In the genomic region with DNA sequence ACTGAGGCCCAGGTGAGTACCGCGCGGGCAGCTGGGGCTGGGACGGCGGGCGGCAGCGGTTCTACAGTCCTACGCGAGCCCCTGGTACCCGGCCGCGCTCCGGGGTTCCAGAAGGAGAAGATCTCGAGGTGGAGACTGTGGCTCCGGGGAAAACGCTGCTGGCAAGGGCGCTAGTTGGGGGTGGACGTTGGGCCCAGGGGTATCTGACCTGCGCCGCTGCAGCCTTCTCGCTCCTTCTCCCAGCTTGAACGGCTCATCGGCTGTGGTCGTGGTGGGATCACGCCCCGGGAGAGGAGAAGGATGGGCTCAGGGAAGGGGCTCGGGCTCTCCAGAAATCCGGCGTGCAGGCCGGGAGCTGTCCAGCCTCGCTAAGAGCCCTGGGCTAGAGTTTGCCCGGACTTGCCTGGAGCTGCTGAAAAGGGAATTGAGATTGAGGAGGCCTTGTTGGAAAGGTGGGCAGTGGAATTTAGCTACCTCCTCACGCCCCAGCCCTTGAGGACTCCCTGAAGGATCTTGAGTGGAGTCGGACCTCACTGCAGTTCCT, we compare ENCODE assay signal across 9 cellular contexts. TPM values are rescaled to one million over a fixed set of nuclear protein-coding genes. Genes with fewer than 3 reads are reported as not detected.
DNase-seq lines count a peak whose midpoint lies in the region; ATAC-seq, FAIRE-seq and TF ChIP-seq lines count a peak whose summit lies in the region.
"Had no signal": no experiment of that assay in that cellular context is flagged by ENCODE, and none has a peak within 500 bp of the region (broad histone marks: within the 10 kb centered on the region; RNA-seq: fewer than 3 reads in every experiment).

No MANE protein-coding gene starts in this region.

- H3K27me3 ChIP-seq in left ventricle myocardium inferior (ENCODE audit: low read depth) = peaks cover 78% of the 10 kb centered on the region
- H3K27me3 ChIP-seq in breast epithelium = peaks cover 8 to 29% of the 10 kb centered on the region in 2 donors
- peaks cover 0 to 3% of the 10 kb centered on the region in 2 donors for H3K27me3 ChIP-seq in aorta (ENCODE audit: control insufficient read depth in 1 of 2, insufficient read depth in 2 of 2, low read length in 1 of 2)
- H3K27me3 ChIP-seq in small intestine (ENCODE audit: control insufficient read depth in 2 of 2, insufficient read depth in 2 of 2, low read length in 2 of 2) = peaks cover 15 to 26% of the 10 kb centered on the region in 2 donors

- ATAC-seq in Right ventricle myocardium inferior (no peak), aorta (ENCODE audit: low FRiP score) (peak; percentile 37), left colon (no peak)

- no peak for FAIRE-seq in small intestine (lab: Jason Lieb, UNC)
- FAIRE-seq: TTC549 had no signal

- intact Hi-C loops in left ventricle myocardium inferior (cut with micrococcal nuclease) (no loop called here), Right ventricle myocardium inferior (cut with DNase I) (loop anchor here (1.0 to 10.0 kb wide), 2 partner anchors 38 to 537 kb away; no protein-coding TSS in a partner anchor), breast epithelium (cut with DNase I; ENCODE audit: low total_unique reads) (no loop called here), aorta (cut with DNase I) (loop anchor here in 1 of 2 donors (5.0 kb wide), 1 partner anchor 90 kb away; no protein-coding TSS in a partner anchor), left colon (cut with DNase I, micrococcal nuclease) (no loop called here)

- DNase-seq in left ventricle myocardium inferior (no peak), Right ventricle myocardium inferior (ENCODE audit: missing footprints) (no peak), breast epithelium (ENCODE audit: low spot score in 2 of 2) (no peak), lung microvascular endothelial cell (ENCODE audit: low read depth in 2 of 2) (peak; percentile 36), aorta (no peak), left colon (no peak), small intestine (no peak)
- no peak for DNase-seq in activated CD4-positive, alpha-beta T cell treated with anti-CD3 and anti-CD28 coated beads, Interleukin-2, amount 50 U/mL, for 4 hours

- whole genome bisulfite sequencing in aorta, 2 donors = 6 to 8% methylated on average over 28 to 34 of the region's 34 CpGs
- WGBS in small intestine, 3 donors = 7 to 16% (median 14%) methylated on average over 32 to 34 of the region's 34 CpGs

- TF ChIP-seq POLR2A in breast epithelium (IDR thresholded peaks at IDR 0.05) = no peak

- H3K4me1 ChIP-seq in left ventricle myocardium inferior (peaks cover 32% of the 10 kb centered on the region), breast epithelium (peaks cover 3 to 4% of the 10 kb centered on the region in 2 donors), aorta (ENCODE audit: control insufficient read depth in 1 of 2, insufficient read depth in 2 of 2, low read length in 2 of 2) (no peaks in the 10 kb centered on the region), small intestine (ENCODE audit: control insufficient read depth in 2 of 2, insufficient read depth in 1 of 2, low read depth in 1 of 2, low read length in 1 of 2) (no peaks in the 10 kb centered on the region)

- H3K4me3 ChIP-seq in left ventricle myocardium inferior (peak overlapping the region; percentile 86), breast epithelium (peak overlapping the region; percentile 62 to 70 (median 63)), aorta (ENCODE audit: low read length in 2 of 2) (peak overlapping the region in 1 of 2 donors; percentile 40), small intestine (ENCODE audit: low read depth in 1 of 2, low read length in 2 of 2) (peak overlapping the region in 1 of 2 donors; percentile 55)

- no peaks in the 10 kb centered on the region for H3K9me3 ChIP-seq in left ventricle myocardium inferior (replicated peaks)
- H3K9me3 ChIP-seq in breast epithelium = no peaks in the 10 kb centered on the region
- no peaks in the 10 kb centered on the region for H3K9me3 ChIP-seq in aorta (ENCODE audit: control insufficient read depth, low read length)
- no peaks in the 10 kb centered on the region for H3K9me3 ChIP-seq in small intestine (ENCODE audit: control insufficient read depth, low read depth)

- TF ChIP-seq CTCF in left ventricle myocardium inferior (IDR thresholded peaks at IDR 0.05; ENCODE audit: borderline replicate concordance) = no peak
- TF ChIP-seq CTCF in breast epithelium (IDR thresholded peaks at IDR 0.05) = no peak

- peak overlapping the region; percentile 57 for H3K27ac ChIP-seq in left ventricle myocardium inferior (replicated peaks)
- H3K27ac ChIP-seq in breast epithelium = peak overlapping the region; percentile 32 to 55
- no peak overlapping the region for H3K27ac ChIP-seq in aorta (ENCODE audit: low read depth in 1 of 2, low read length in 2 of 2)
- no peak overlapping the region for H3K27ac ChIP-seq in small intestine (ENCODE audit: low read depth in 1 of 2, low read length in 1 of 2)

- no peaks in the 10 kb centered on the region for H3K36me3 ChIP-seq in left ventricle myocardium inferior
- H3K36me3 ChIP-seq in breast epithelium = no peaks in the 10 kb centered on the region
- no peaks in the 10 kb centered on the region for H3K36me3 ChIP-seq in aorta (ENCODE audit: control insufficient read depth in 1 of 2, insufficient read depth in 2 of 2, low read length in 1 of 2)
- no peaks in the 10 kb centered on the region for H3K36me3 ChIP-seq in small intestine (ENCODE audit: control insufficient read depth in 2 of 2, insufficient read depth in 2 of 2, low read length in 2 of 2)

RNA-seq across cellular contexts. Expression of gene POU3F1, which starts 1.1 kb away (rescaled TPM):
- total RNA-seq in left ventricle myocardium inferior (0.11 TPM), Right ventricle myocardium inferior (0.11 TPM), breast epithelium (under 1 TPM in 1 of 3 donors, not detected in 2; 0.29 TPM), lung microvascular endothelial cell (under 0.01 TPM in 1 of 2 replicates, not detected in the other), aorta (under 1 TPM; 0.21 to 0.55 TPM), left colon (not detected)
- polyA plus RNA-seq in aorta (not detected), small intestine (not detected)

RNA-seq across cellular contexts. Expression of gene UTP11, which starts 35.1 kb away (rescaled TPM):
- total RNA-seq in left ventricle myocardium inferior = 39.6 TPM
- 42.3 TPM for total RNA-seq in Right ventricle myocardium inferior
- total RNA-seq in breast epithelium = 10 to 100 TPM; 22.6 to 29.2 (median 25.6) TPM
- 26.4 and 26.6 TPM in 2 replicates for total RNA-seq in lung microvascular endothelial cell
- total RNA-seq in aorta = 10 to 100 TPM; 28.4 to 28.8 TPM
- 10 to 100 TPM; 24.2 to 29.9 TPM for polyA plus RNA-seq in aorta
- 10 to 100 TPM; 16.4 to 17.3 TPM for total RNA-seq in left colon
- polyA plus RNA-seq in small intestine = 10 to 100 TPM; 17.0 to 29.9 (median 23.0) TPM

RNA-seq across cellular contexts. Expression of gene FHL3, which starts 42.4 kb away (rescaled TPM):
- total RNA-seq in left ventricle myocardium inferior = 15.8 TPM
- total RNA-seq in Right ventricle myocardium inferior = 20.2 TPM
- total RNA-seq in breast epithelium = 10 to 100 TPM; 11.8 to 22.6 (median 21.4) TPM
- 7.7 and 12.4 TPM in 2 replicates for total RNA-seq in lung microvascular endothelial cell
- total RNA-seq in aorta = 10 to 100 TPM; 43.4 to 67.9 TPM
- polyA plus RNA-seq in aorta = 10 to 100 TPM; 29.9 to 53.1 TPM
- total RNA-seq in left colon = 1 to 10 TPM; 2.5 to 6.8 TPM
- polyA plus RNA-seq in small intestine = 1 to 10 TPM in 2 of 3 donors, under 1 TPM in 1; 0.89 to 8.1 (median 6.5) TPM

RNA-seq across cellular contexts. Expression of gene SF3A3, which starts 57.9 kb away (rescaled TPM):
- total RNA-seq in left ventricle myocardium inferior = 29.5 TPM
- 26.9 TPM for total RNA-seq in Right ventricle myocardium inferior
- 10 to 100 TPM; 51.8 to 61.8 (median 54.4) TPM for total RNA-seq in breast epithelium
- total RNA-seq in lung microvascular endothelial cell = 48.8 and 59.9 TPM in 2 replicates
- total RNA-seq in aorta = 10 to 100 TPM; 52.5 to 56.9 TPM
- 10 to 100 TPM; 18.8 to 29.0 TPM for polyA plus RNA-seq in aorta
- total RNA-seq in left colon = 10 to 100 TPM; 27.5 to 34.8 TPM
- 10 to 100 TPM; 13.9 to 24.7 (median 19.7) TPM for polyA plus RNA-seq in small intestine

Comparison
In these comparisons a context has a peak if more than half of its experiments do, and no peak if none do; other contexts are left out.
1. DNase-seq: peak in lung microvascular endothelial cell (2 of 2); none in left ventricle myocardium inferior (single experiment), Right ventricle myocardium inferior (single experiment), breast epithelium (0 of 2), aorta (0 of 2), left colon (0 of 2), small intestine (single experiment) and activated CD4-positive, alpha-beta T cell treated with anti-CD3 and anti-CD28 coated beads, Interleukin-2, amount 50 U/mL, for 4 hours (0 of 2).
2. H3K27ac ChIP-seq: peak in left ventricle myocardium inferior (single experiment) and breast epithelium (2 of 2); none in aorta (0 of 2) and small intestine (0 of 2).